Comparison of ENCODE assay signal across 34 cellular contexts in genomic region chr9:6440405-6440804, GRCh38.
"Had no signal": no experiment of that assay in that cellular context is flagged by ENCODE, and none has a peak within 500 bp of the region (broad histone marks: within the 10 kb centered on the region; RNA-seq: fewer than 3 reads in every experiment).

No MANE protein-coding gene starts in this region.

- ATAC-seq: activated CD4-positive, CD25-positive, alpha-beta regulatory T cell treated with anti-CD3 and anti-CD28 coated beads, Interleukin-2, amount 50 U/mL, for 24 hours; activated CD8-positive, alpha-beta memory T cell treated with anti-CD3 and anti-CD28 coated beads, Interleukin-2, amount 10 ng/mL, durations not matched to agents 7 days and 5 days; activated CD8-positive, alpha-beta T cell treated with anti-CD3 and anti-CD28 coated beads, Interleukin-2, amount 10 ng/mL, durations not matched to agents 7 days and 5 days; activated naive CD4-positive, alpha-beta T cell treated with anti-CD3 and anti-CD28 coated beads, Interleukin-2, amount 50 U/mL, for 72 hours; gastrocnemius medialis; heart right ventricle; T-helper 17 cell had no signal

- H3K27me3 Mint-ChIP-seq: activated B cell treated with CpG ODN at 0.5 μM for 24 hours; activated CD4-positive, alpha-beta memory T cell treated with anti-CD3 and anti-CD28 coated beads for 36 hours; activated CD8-positive, alpha-beta memory T cell treated with anti-CD3 and anti-CD28 coated beads, Interleukin-2, amount 10 ng/mL, durations not matched to agents 7 days and 5 days; activated naive CD8-positive, alpha-beta T cell treated with anti-CD3 and anti-CD28 coated beads, Interleukin-2, amount 10 ng/mL, durations not matched to agents 7 days and 5 days; brain; dendritic cell treated with granulocyte-macrophage colony-stimulating factor and Interleukin-4, amounts not matched to agents 40 ng/mL and 50 ng/mL, for 4 days; T-helper 17 cell had no signal

- H3K4me3 ChIP-seq: ascending aorta, breast epithelium, cardiac muscle cell, coronary artery, dorsolateral prefrontal cortex, gastrocnemius medialis, heart right ventricle had no signal

- H3K27ac ChIP-seq: ascending aorta, breast epithelium, cardiac muscle cell, coronary artery, foreskin keratinocyte, gastrocnemius medialis, heart right ventricle, WERI-Rb-1 had no signal

- H3K36me3 ChIP-seq: breast epithelium, cardiac muscle cell, gastrocnemius medialis had no signal

- DNase-seq: activated B cell treated with CpG ODN at 0.5 μM for 24 hours; activated CD4-positive, alpha-beta memory T cell treated with anti-CD3 and anti-CD28 coated beads for 36 hours; activated CD4-positive, alpha-beta T cell treated with anti-CD3 and anti-CD28 coated beads for 48 hours; activated CD8-positive, alpha-beta memory T cell treated with anti-CD3 and anti-CD28 coated beads, Interleukin-2, amount 10 ng/mL, durations not matched to agents 7 days and 5 days; activated CD8-positive, alpha-beta memory T cell treated with anti-CD3 and anti-CD28 coated beads, Interleukin-2, amount 50 U/mL, for 4 hours; activated CD8-positive, alpha-beta T cell treated with anti-CD3 and anti-CD28 coated beads, Interleukin-2, amount 10 ng/mL, durations not matched to agents 7 days and 5 days; activated effector memory CD4-positive, alpha-beta T cell treated with anti-CD3 and anti-CD28 coated beads, Interleukin-2, amount 50 U/mL, for 16 hours; activated naive CD4-positive, alpha-beta T cell treated with anti-CD3 and anti-CD28 coated beads for 36 hours; activated naive CD8-positive, alpha-beta T cell treated with anti-CD3 and anti-CD28 coated beads, Interleukin-2, amount 10 ng/mL, durations not matched to agents 7 days and 5 days; activated T-cell treated with anti-CD3 and anti-CD28 coated beads, Interleukin-2, amount 50 U/mL, for 1 hour; activated T-cell treated with anti-CD3 and anti-CD28 coated beads, Interleukin-2, amount 50 U/mL, for 48 hours; central memory CD4-positive, alpha-beta T cell; cerebellar nuclear complex; dorsolateral prefrontal cortex; effector memory CD4-positive, alpha-beta T cell; endodermal cell; foreskin keratinocyte; gastrocnemius medialis; heart right ventricle; T-helper 1 cell; T-helper 17 cell; T1000; WERI-Rb-1 had no signal

- H3K4me3 Mint-ChIP-seq: activated B cell treated with CpG ODN at 0.5 μM for 24 hours; activated CD4-positive, alpha-beta memory T cell treated with anti-CD3 and anti-CD28 coated beads for 36 hours; activated CD8-positive, alpha-beta memory T cell treated with anti-CD3 and anti-CD28 coated beads, Interleukin-2, amount 10 ng/mL, durations not matched to agents 7 days and 5 days; activated CD8-positive, alpha-beta T cell treated with anti-CD3 and anti-CD28 coated beads, Interleukin-2, amount 10 ng/mL, durations not matched to agents 7 days and 5 days; activated naive CD4-positive, alpha-beta T cell treated with anti-CD3 and anti-CD28 coated beads for 36 hours; activated naive CD8-positive, alpha-beta T cell treated with anti-CD3 and anti-CD28 coated beads, Interleukin-2, amount 10 ng/mL, durations not matched to agents 7 days and 5 days; activated T-helper 1 cell treated with anti-CD3 and anti-CD28 coated beads, Interleukin-12 subunit alpha, Interleukin-12 subunit beta, Interleukin-2, Interleukin-4 antibody, amounts not matched to agents 30 ng/mL and 10 ng/mL and 1 ng/mL, durations not matched to agents 14 hours and 24 hours and 36 hours; brain; dendritic cell treated with granulocyte-macrophage colony-stimulating factor and Interleukin-4, amounts not matched to agents 40 ng/mL and 50 ng/mL, for 4 days; endodermal cell; T-helper 2 cell treated with Interferon-gamma antibody and Interleukin-4, amounts not matched to agents 5 μg/mL and 100 μg/mL, for 36 hours had no signal

- H3K27me3 ChIP-seq: ascending aorta, breast epithelium, cardiac muscle cell, dorsolateral prefrontal cortex, foreskin keratinocyte, gastrocnemius medialis, heart right ventricle had no signal

- H3K9me3 Mint-ChIP-seq: activated B cell treated with CpG ODN at 0.5 μM for 24 hours; activated CD4-positive, alpha-beta memory T cell treated with anti-CD3 and anti-CD28 coated beads for 36 hours; activated naive CD4-positive, alpha-beta T cell treated with anti-CD3 and anti-CD28 coated beads for 36 hours; activated naive CD4-positive, alpha-beta T cell treated with anti-CD3 and anti-CD28 coated beads, Interleukin-2, amount 50 U/mL, for 72 hours; activated naive CD8-positive, alpha-beta T cell treated with anti-CD3 and anti-CD28 coated beads, Interleukin-2, amount 10 ng/mL, durations not matched to agents 7 days and 5 days; activated T-helper 1 cell treated with anti-CD3 and anti-CD28 coated beads, Interleukin-12 subunit alpha, Interleukin-12 subunit beta, Interleukin-2, Interleukin-4 antibody, amounts not matched to agents 30 ng/mL and 10 ng/mL and 1 ng/mL, durations not matched to agents 14 hours and 24 hours and 36 hours; activated T-helper 2 cell treated with anti-CD3 and anti-CD28 coated beads, Interferon-gamma antibody, Interleukin-2, Interleukin-4, amounts not matched to agents 10 μg/mL and 5 μg/mL and 100 μg/mL, durations not matched to agents 14 hours and 24 hours and 36 hours; brain; dendritic cell treated with granulocyte-macrophage colony-stimulating factor and Interleukin-4, amounts not matched to agents 40 ng/mL and 50 ng/mL, for 4 days; endodermal cell; T-helper 2 cell treated with Interferon-gamma antibody and Interleukin-4, amounts not matched to agents 5 μg/mL and 100 μg/mL, for 36 hours had no signal

- H3K27ac Mint-ChIP-seq: activated B cell treated with CpG ODN at 0.5 μM for 24 hours; activated CD4-positive, alpha-beta memory T cell treated with anti-CD3 and anti-CD28 coated beads for 36 hours; activated CD8-positive, alpha-beta memory T cell treated with anti-CD3 and anti-CD28 coated beads, Interleukin-2, amount 10 ng/mL, durations not matched to agents 7 days and 5 days; activated CD8-positive, alpha-beta T cell treated with anti-CD3 and anti-CD28 coated beads, Interleukin-2, amount 10 ng/mL, durations not matched to agents 7 days and 5 days; activated naive CD8-positive, alpha-beta T cell treated with anti-CD3 and anti-CD28 coated beads, Interleukin-2, amount 10 ng/mL, durations not matched to agents 7 days and 5 days; activated T-helper 2 cell treated with anti-CD3 and anti-CD28 coated beads, Interferon-gamma antibody, Interleukin-2, Interleukin-4, amounts not matched to agents 10 μg/mL and 5 μg/mL and 100 μg/mL, durations not matched to agents 14 hours and 24 hours and 36 hours; brain; dendritic cell treated with granulocyte-macrophage colony-stimulating factor and Interleukin-4, amounts not matched to agents 40 ng/mL and 50 ng/mL, for 4 days; endodermal cell; T-helper 2 cell treated with Interferon-gamma antibody and Interleukin-4, amounts not matched to agents 5 μg/mL and 100 μg/mL, for 36 hours had no signal

- H3K9me3 ChIP-seq: ascending aorta, breast epithelium, gastrocnemius medialis, heart right ventricle had no signal
